Comparison of ENCODE assay signal across 16 cellular contexts in the genomic region with DNA sequence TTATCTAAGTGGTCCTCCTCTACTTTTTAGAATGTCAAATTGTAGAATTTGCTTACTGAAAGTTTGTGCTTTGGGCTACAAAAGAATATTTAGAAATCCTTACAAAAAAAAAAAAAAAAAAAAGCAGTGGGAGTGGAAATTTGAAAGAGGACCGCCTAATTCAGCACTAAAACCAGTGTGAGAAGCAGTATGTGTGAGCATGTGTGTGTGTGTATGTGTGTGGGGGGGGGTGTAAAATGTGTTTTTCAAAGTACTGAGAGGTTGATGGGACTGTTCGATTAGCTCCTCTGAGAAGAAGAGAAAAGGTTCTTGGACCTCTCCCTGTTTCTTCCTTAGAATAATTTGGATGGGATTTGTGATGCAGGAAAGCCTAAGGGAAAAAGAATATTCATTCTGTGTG. TPM values are rescaled to one million over a fixed set of nuclear protein-coding genes. Genes with fewer than 3 reads are reported as not detected.
DNase-seq lines count a peak whose midpoint lies in the region; ATAC-seq, FAIRE-seq and TF ChIP-seq lines count a peak whose summit lies in the region.
"Had no signal": no experiment of that assay in that cellular context is flagged by ENCODE, and none has a peak within 500 bp of the region (broad histone marks: within the 10 kb centered on the region; RNA-seq: fewer than 3 reads in every experiment).

A gene with protein sequence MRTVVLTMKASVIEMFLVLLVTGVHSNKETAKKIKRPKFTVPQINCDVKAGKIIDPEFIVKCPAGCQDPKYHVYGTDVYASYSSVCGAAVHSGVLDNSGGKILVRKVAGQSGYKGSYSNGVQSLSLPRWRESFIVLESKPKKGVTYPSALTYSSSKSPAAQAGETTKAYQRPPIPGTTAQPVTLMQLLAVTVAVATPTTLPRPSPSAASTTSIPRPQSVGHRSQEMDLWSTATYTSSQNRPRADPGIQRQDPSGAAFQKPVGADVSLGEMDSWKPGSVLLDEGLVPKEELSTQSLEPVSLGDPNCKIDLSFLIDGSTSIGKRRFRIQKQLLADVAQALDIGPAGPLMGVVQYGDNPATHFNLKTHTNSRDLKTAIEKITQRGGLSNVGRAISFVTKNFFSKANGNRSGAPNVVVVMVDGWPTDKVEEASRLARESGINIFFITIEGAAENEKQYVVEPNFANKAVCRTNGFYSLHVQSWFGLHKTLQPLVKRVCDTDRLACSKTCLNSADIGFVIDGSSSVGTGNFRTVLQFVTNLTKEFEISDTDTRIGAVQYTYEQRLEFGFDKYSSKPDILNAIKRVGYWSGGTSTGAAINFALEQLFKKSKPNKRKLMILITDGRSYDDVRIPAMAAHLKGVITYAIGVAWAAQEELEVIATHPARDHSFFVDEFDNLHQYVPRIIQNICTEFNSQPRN (plus strand): TSS at position 175 of the 400 bp plus-strand sequence. CDS start 19,664 bp downstream, outside the sequence.

- no peak within 1 kb of the TSS for H2BK15ac ChIP-seq in mesendoderm (replicated peaks; ENCODE audit: low read depth)

- H3K56ac ChIP-seq in mesendoderm (ENCODE audit: low read length), result no peak within 1 kb of the TSS

- no peak within 1 kb of the TSS for H2BK120ac ChIP-seq in mesendoderm (ENCODE audit: low read depth, low read length)

- H3K4me3 ChIP-seq in SK-N-MC (peak within 1 kb of the TSS; percentile 43; the same call in 1 of the 2 replicates), heart left ventricle (peak within 1 kb of the TSS in 11 of 12 donors; percentile 6 to 55 (median 35)), smooth muscle cell (no peak within 1 kb of the TSS), mesendoderm (ENCODE audit: low read length) (no peak within 1 kb of the TSS)

- no peaks in the 10 kb centered on the region for H3F3A ChIP-seq in smooth muscle cell (ENCODE audit: low read depth)

- no peak within 1 kb of the TSS for H3K18ac ChIP-seq in mesendoderm (ENCODE audit: low read length)

- no peak for TF ChIP-seq POLR2A in heart left ventricle (IDR thresholded peaks at IDR 0.05)
- no peak for TF ChIP-seq POLR2A in GM18505 (IDR thresholded peaks at IDR 0.05; ENCODE audit: borderline replicate concordance, extremely low read depth, insufficient read depth, insufficient read length)

- H3K27ac ChIP-seq in SK-N-MC (no peak within 1 kb of the TSS), heart left ventricle (peak within 1 kb of the TSS in 7 of 12 donors; percentile 13 to 48 (median 37)), smooth muscle cell (ENCODE audit: low read depth) (peak within 1 kb of the TSS; percentile 20), mesendoderm (ENCODE audit: low read depth, low read length) (no peak within 1 kb of the TSS)

- H3K9me3 ChIP-seq in SK-N-MC (ENCODE audit: low read depth, low read length), result no peaks in the 10 kb centered on the region
- H3K9me3 ChIP-seq in heart left ventricle, result no peaks in the 10 kb centered on the region
- H3K9me3 ChIP-seq in smooth muscle cell (replicated peaks; ENCODE audit: low read depth), result no peaks in the 10 kb centered on the region

- no peak for FAIRE-seq in frontal cortex (lab: Jason Lieb, UNC)

- WGBS in heart left ventricle, 4 donors, result 44 to 75% (median 60%) methylated on average over 2 of the region's 2 CpGs
- 61% methylated on average over 2 of the region's 2 CpGs for WGBS in smooth muscle cell (ENCODE audit: low lambda C conversion rate)
- no CpG with 5 or more reads among the region's 2 CpGs for WGBS in mesendoderm (ENCODE audit: extremely low coverage, insufficient coverage, low lambda C conversion rate)

- H3K23ac ChIP-seq in mesendoderm (ENCODE audit: low read length), result no peak within 1 kb of the TSS

- H3K27me3 ChIP-seq in heart left ventricle (no peaks in the 10 kb centered on the region), smooth muscle cell (ENCODE audit: low read depth) (no peaks in the 10 kb centered on the region), mesendoderm (ENCODE audit: insufficient read depth, low read length, poor library complexity) (no peaks in the 10 kb centered on the region)

- intact Hi-C loops in heart left ventricle (cut with DNase I), result loop anchor here in 1 of 10 donors (5.0 kb wide), 1 partner anchor 86 kb away; no protein-coding TSS in a partner anchor

- H4K20me1 ChIP-seq in smooth muscle cell (ENCODE audit: low read depth), result no peaks in the 10 kb centered on the region

- peaks cover 0 to 3% (median 0%) of the 10 kb centered on the region in 12 donors for H3K4me1 ChIP-seq in heart left ventricle
- H3K4me1 ChIP-seq in smooth muscle cell (ENCODE audit: low read depth), result peaks cover 9% of the 10 kb centered on the region
- H3K4me1 ChIP-seq in mesendoderm (ENCODE audit: control insufficient read depth, low read depth, low read length), result peaks cover 2% of the 10 kb centered on the region

- H3K4ac ChIP-seq in mesendoderm (ENCODE audit: low read depth, low read length), result no peak within 1 kb of the TSS

- ATAC-seq in heart left ventricle (peak in 3 of 4 donors; percentile 36 to 49 (median 45)), GM18505 (IDR thresholded peaks at IDR 0.05; ENCODE audit: unreplicated experiment) (no peak)
- ATAC-seq: natural killer cell treated with Interleukin-12 subunit alpha and Interleukin-12 subunit beta and Interleukin-15 and Interleukin-18, amount 100 ng/mL, for 72 hours had no signal

- H3K79me1 ChIP-seq in mesendoderm (ENCODE audit: low read length), result no peaks in the 10 kb centered on the region

- no peak within 1 kb of the TSS for H2BK5ac ChIP-seq in mesendoderm (ENCODE audit: low read length)

- no peak within 1 kb of the TSS for H2AK5ac ChIP-seq in mesendoderm (ENCODE audit: low read length)

- TF ChIP-seq CTCF in heart left ventricle (IDR thresholded peaks at IDR 0.05) (no peak), smooth muscle cell (IDR thresholded peaks at IDR 0.05; ENCODE audit: borderline replicate concordance, insufficient read depth, poor library complexity, severe bottlenecking) (no peak)

- no peaks in the 10 kb centered on the region for H3K36me3 ChIP-seq in SK-N-MC (ENCODE audit: insufficient read depth, low read length)
- no peaks in the 10 kb centered on the region for H3K36me3 ChIP-seq in heart left ventricle
- H3K36me3 ChIP-seq in smooth muscle cell (ENCODE audit: low read depth), result no peaks in the 10 kb centered on the region
- no peaks in the 10 kb centered on the region for H3K36me3 ChIP-seq in mesendoderm (ENCODE audit: control insufficient read depth, insufficient read depth, low read length)

- no peak within 1 kb of the TSS for H4K5ac ChIP-seq in mesendoderm (ENCODE audit: low read length)

- DNase-seq in HCEC 1CT (peak; percentile 27), SK-N-MC (ENCODE audit: low read depth, low spot score) (no peak), heart left ventricle (no peak), smooth muscle cell (lab: John Stamatoyannopoulos, UW; ENCODE audit: unreplicated experiment) (no peak), mesendoderm (no peak), frontal cortex (ENCODE audit: low spot score in 2 of 2) (no peak)
- no peak for DNase-seq in activated effector memory CD4-positive, alpha-beta T cell treated with Interleukin-2 at 50 U/mL for 16 hours
- DNase-seq: activated CD4-positive, alpha-beta memory T cell treated with anti-CD3 and anti-CD28 coated beads, Interleukin-2, amount 10 ng/mL, durations not matched to agents 7 days and 5 days; activated naive CD4-positive, alpha-beta T cell treated with anti-CD3 and anti-CD28 coated beads, Interleukin-2, amount 50 U/mL, for 16 hours; effector CD4-positive, alpha-beta T cell; MM.1S; NCI-H526 treated with DMSO at 0.1 percent for 48 hours; SW 1271 had no signal

- H3K9ac ChIP-seq in SK-N-MC (ENCODE audit: insufficient read length) (no peak within 1 kb of the TSS), smooth muscle cell (ENCODE audit: low read depth) (no peak within 1 kb of the TSS), mesendoderm (ENCODE audit: low read length) (no peak within 1 kb of the TSS)

- H4K8ac ChIP-seq in mesendoderm (ENCODE audit: low read depth, low read length), result no peak within 1 kb of the TSS

- peak within 1 kb of the TSS; percentile 61 for H2AFZ ChIP-seq in smooth muscle cell (ENCODE audit: low read depth)

- H3K4me2 ChIP-seq in smooth muscle cell (peak within 1 kb of the TSS; percentile 5), mesendoderm (ENCODE audit: low read length) (no peak within 1 kb of the TSS)

- no peaks in the 10 kb centered on the region for H3K79me2 ChIP-seq in smooth muscle cell (ENCODE audit: low read depth)
- no peaks in the 10 kb centered on the region for H3K79me2 ChIP-seq in mesendoderm (ENCODE audit: control insufficient read depth, insufficient read depth, low read length)

RNA-seq across cellular contexts. Expression of the gene that starts here (rescaled TPM):
- 10 to 100 TPM in 2 of 9 donors, 1 to 10 TPM in 7; 1.1 to 34.9 (median 6.8) TPM for total RNA-seq in heart left ventricle
- 1 to 10 TPM; 1.0 to 3.2 TPM for polyA plus RNA-seq in heart left ventricle
- total RNA-seq in smooth muscle cell, result 0.13 TPM in 1 of 2 replicates, not detected in the other
- polyA plus RNA-seq in smooth muscle cell, result not detected in 2 replicates
- 0.45 TPM for polyA plus RNA-seq in mesendoderm (2013, experiment 1 of 2)
- 0.24 TPM for polyA plus RNA-seq in mesendoderm (2013, experiment 2 of 2)
- total RNA-seq in frontal cortex, result 0.41 TPM
- total RNA-seq: activated CD4-positive, alpha-beta memory T cell treated with anti-CD3 and anti-CD28 coated beads, Interleukin-2, amount 10 ng/mL, durations not matched to agents 7 days and 5 days; natural killer cell treated with Interleukin-12 subunit alpha and Interleukin-12 subunit beta and Interleukin-15 and Interleukin-18, amount 100 ng/mL, for 72 hours; temporal lobe had no signal

Comparison
In these comparisons a context has a peak if more than half of its experiments do, and no peak if none do; other contexts are left out.
1. H3K27ac ChIP-seq: peak in heart left ventricle (7 of 12) and smooth muscle cell (single experiment); none in SK-N-MC (single experiment) and mesendoderm (single experiment).
2. H3K4me3 ChIP-seq: peak in SK-N-MC (single experiment) and heart left ventricle (11 of 12); none in smooth muscle cell (single experiment) and mesendoderm (single experiment).